ENCODE assay signal across 8 cellular contexts in the genomic region with DNA sequence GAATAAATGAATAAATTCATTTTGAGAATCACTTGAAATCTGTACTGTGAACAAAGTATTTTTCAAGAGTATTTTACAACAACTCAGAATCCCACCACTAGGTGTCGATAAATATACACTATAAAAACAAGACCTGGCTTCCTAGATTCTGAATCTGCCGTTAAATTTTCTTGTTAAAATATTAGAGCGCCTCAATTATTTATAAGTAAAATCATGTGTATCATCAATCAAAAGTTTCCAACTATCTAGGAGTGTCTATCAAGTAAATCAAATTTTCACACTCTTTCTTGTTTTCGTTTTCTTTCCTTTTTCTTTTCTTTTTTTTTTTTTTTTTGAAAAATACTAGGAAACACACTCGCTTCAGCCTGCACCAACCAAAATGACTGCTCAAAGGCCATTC.
A peak's percentile ranks its signal among the peaks of the same experiment; 100 is the strongest.
DNase-seq lines count a peak whose midpoint lies in the region; ATAC-seq and TF ChIP-seq lines count a peak whose summit lies in the region.

No MANE protein-coding gene starts in this region.

- TF ChIP-seq POLR2A in GM18505 (IDR thresholded peaks at IDR 0.05; ENCODE audit: borderline replicate concordance, extremely low read depth, insufficient read depth, insufficient read length): no peak

- H3K4me3 Mint-ChIP-seq in chondrocyte (ENCODE audit: unreplicated experiment): peak overlapping the region; percentile 23
- H3K4me3 Mint-ChIP-seq in mesothelial cell of epicardium: no peak overlapping the region

- H3K27me3 Mint-ChIP-seq in chondrocyte (ENCODE audit: low read depth): no peaks in the 10 kb centered on the region
- no peaks in the 10 kb centered on the region for H3K27me3 Mint-ChIP-seq in mesothelial cell of epicardium (ENCODE audit: low read depth)

- no peak overlapping the region for H3K27ac ChIP-seq in C4-2B

- no peak overlapping the region for H3K27ac Mint-ChIP-seq in chondrocyte (ENCODE audit: unreplicated experiment)
- no peak overlapping the region for H3K27ac Mint-ChIP-seq in mesothelial cell of epicardium

- H3K36me3 Mint-ChIP-seq in chondrocyte (ENCODE audit: low read depth): no peaks in the 10 kb centered on the region
- H3K36me3 Mint-ChIP-seq in mesothelial cell of epicardium: no peaks in the 10 kb centered on the region

- no peak for ATAC-seq in GM18505 (IDR thresholded peaks at IDR 0.05; ENCODE audit: unreplicated experiment)

- TF ChIP-seq CTCF in C4-2B (conservative IDR thresholded peaks at IDR 0.05) (peak; percentile 82), chondrocyte (IDR thresholded peaks at IDR 0.05) (peak; percentile 90), mesothelial cell of epicardium (IDR thresholded peaks at IDR 0.05; ENCODE audit: unreplicated experiment) (peak; percentile 91)

- H3K9me3 Mint-ChIP-seq in chondrocyte (ENCODE audit: low read depth) (no peaks in the 10 kb centered on the region), mesothelial cell of epicardium (peaks cover 3% of the 10 kb centered on the region)

- DNase-seq in H4 (ENCODE audit: low spot score) (peak; percentile 22), NCI-H524 treated with DMSO at 0.1 percent for 48 hours (lab: John Stamatoyannopoulos, UW) (peak; percentile 10), chondrocyte (ENCODE audit: low spot score) (no peak), mesothelial cell of epicardium (ENCODE audit: low spot score in 2 of 2, unreplicated experiment in 2 of 2) (no peak)
- DNase-seq in activated CD4-positive, alpha-beta T cell treated with anti-CD3 and anti-CD28 coated beads for 1 hour: no peak
- no peak for DNase-seq in activated effector memory CD4-positive, alpha-beta T cell treated with anti-CD3 and anti-CD28 coated beads, Interleukin-2, amount 50 U/mL, for 16 hours

- H3K4me1 Mint-ChIP-seq in chondrocyte (ENCODE audit: low read depth) (peaks cover 12% of the 10 kb centered on the region), mesothelial cell of epicardium (peaks cover 14% of the 10 kb centered on the region)

Comparison
In these comparisons a context has a peak if more than half of its experiments do, and no peak if none do; other contexts are left out.
1. DNase-seq: peak in H4 (single experiment) and NCI-H524 treated with DMSO at 0.1 percent for 48 hours (single experiment); none in chondrocyte (single experiment), mesothelial cell of epicardium (0 of 2), activated CD4-positive, alpha-beta T cell treated with anti-CD3 and anti-CD28 coated beads for 1 hour (single experiment) and activated effector memory CD4-positive, alpha-beta T cell treated with anti-CD3 and anti-CD28 coated beads, Interleukin-2, amount 50 U/mL, for 16 hours (single experiment).
2. Peak in every context shown above with its lines, with median percentiles within 50 percentile points of each other: CTCF ChIP-seq.